Comparison of ENCODE assay signal across 8 cellular contexts in genomic region chr5:64767959-64768357, GRCh38. TPM values are rescaled to one million over a fixed set of nuclear protein-coding genes. Genes with fewer than 3 reads are reported as not detected.
A peak's percentile ranks its signal among the peaks of the same experiment; 100 is the strongest.
DNase-seq lines count a peak whose midpoint lies in the region; ATAC-seq and TF ChIP-seq lines count a peak whose summit lies in the region.

No MANE protein-coding gene starts in this region.

- peak overlapping the region; percentile 99 for H3K27ac Mint-ChIP-seq in glutamatergic neuron (ENCODE audit: unreplicated experiment)

- DNase-seq in HL-60 (ENCODE audit: low read depth in 1 of 2, low spot score in 1 of 2) (no peak), glutamatergic neuron (no peak), prostate gland (ENCODE audit: low spot score) (peak; percentile 10), GF-D8 (lab: John Stamatoyannopoulos, UW) (no peak), hepatic stellate cell (ENCODE audit: low spot score) (no peak)
- peak; percentile 14 for DNase-seq in activated CD8-positive, alpha-beta memory T cell treated with anti-CD3 and anti-CD28 coated beads, Interleukin-2, amount 50 U/mL, for 4 hours

- peaks cover 27 to 39% (median 35%) of the 10 kb centered on the region in 11 experiments for H3K36me3 ChIP-seq in BLaER1 treated with 17β-estradiol and CSF1 and Interleukin-3, amounts not matched to agents 10 nM and 100 nM
- H3K36me3 ChIP-seq in prostate gland, result no peaks in the 10 kb centered on the region

- intact Hi-C loops in prostate gland (cut with DNase I), result loop anchor here (10.0 kb wide), 1 partner anchor 263 kb away; the partner anchor contains the start of gene RGS7BP

- peaks cover 5% of the 10 kb centered on the region for H3K9me3 Mint-ChIP-seq in glutamatergic neuron (ENCODE audit: unreplicated experiment)

- H3K27ac ChIP-seq in BLaER1 treated with 17β-estradiol and CSF1 and Interleukin-3, amounts not matched to agents 10 nM and 100 nM, result peak overlapping the region; percentile 91 to 97 (median 96)
- H3K27ac ChIP-seq in HL-60 (replicated peaks), result peak overlapping the region; percentile 97
- peak overlapping the region; percentile 82 to 89 for H3K27ac ChIP-seq in prostate gland

- no peak for TF ChIP-seq POLR2A in prostate gland (IDR thresholded peaks at IDR 0.05)

- H3K4me1 Mint-ChIP-seq in glutamatergic neuron (ENCODE audit: low read depth, unreplicated experiment), result peaks cover 14% of the 10 kb centered on the region

- H3K27me3 Mint-ChIP-seq in glutamatergic neuron (ENCODE audit: unreplicated experiment), result no peaks in the 10 kb centered on the region

- 2% methylated on average over 10 of the region's 10 CpGs for WGBS in prostate gland

- TF ChIP-seq CTCF in HL-60 (IDR thresholded peaks at IDR 0.05; ENCODE audit: insufficient read depth, low read length) (no peak), glutamatergic neuron (IDR thresholded peaks at IDR 0.05; ENCODE audit: partially characterized antibody, unreplicated experiment) (no peak), prostate gland (IDR thresholded peaks at IDR 0.05) (no peak)

- H3K4me3 Mint-ChIP-seq in glutamatergic neuron (ENCODE audit: unreplicated experiment), result peak overlapping the region; percentile 99

- H4K20me1 ChIP-seq in BLaER1 treated with 17β-estradiol and CSF1 and Interleukin-3, amounts not matched to agents 10 nM and 100 nM, result peaks cover 21 to 49% (median 38%) of the 10 kb centered on the region in 11 experiments; a peak in 19 of 22 replicates

- H3K4me1 ChIP-seq in BLaER1 treated with 17β-estradiol and CSF1 and Interleukin-3, amounts not matched to agents 10 nM and 100 nM, result peaks cover 32 to 52% (median 42%) of the 10 kb centered on the region in 10 experiments
- peaks cover 11% of the 10 kb centered on the region for H3K4me1 ChIP-seq in prostate gland (replicated peaks)

- peak overlapping the region; percentile 73 to 97 (median 89) for H3K4me2 ChIP-seq in BLaER1 treated with 17β-estradiol and CSF1 and Interleukin-3, amounts not matched to agents 10 nM and 100 nM

- peak overlapping the region; percentile 76 to 99 (median 92) for H3K4me3 ChIP-seq in BLaER1 treated with 17β-estradiol and CSF1 and Interleukin-3, amounts not matched to agents 10 nM and 100 nM
- H3K4me3 ChIP-seq in HL-60 (replicated peaks; ENCODE audit: insufficient read depth, low read length) (peak overlapping the region; percentile 65), prostate gland (peak overlapping the region; percentile 70 to 83)

- no peaks in the 10 kb centered on the region for H3K36me3 Mint-ChIP-seq in glutamatergic neuron (ENCODE audit: unreplicated experiment)

- peak; percentile 12 for ATAC-seq in GM19438 (IDR thresholded peaks at IDR 0.05; ENCODE audit: low read depth, unreplicated experiment)

- H3K27me3 ChIP-seq in BLaER1 treated with 17β-estradiol and CSF1 and Interleukin-3, amounts not matched to agents 10 nM and 100 nM, result no peaks in the 10 kb centered on the region
- H3K27me3 ChIP-seq in HL-60 (ENCODE audit: insufficient read depth, poor library complexity, severe bottlenecking) (no peaks in the 10 kb centered on the region), prostate gland (replicated peaks; ENCODE audit: insufficient read depth) (no peaks in the 10 kb centered on the region)

- H3K9ac ChIP-seq in BLaER1 treated with 17β-estradiol and CSF1 and Interleukin-3, amounts not matched to agents 10 nM and 100 nM, result peak overlapping the region; percentile 88 to 96 (median 93)

- no peaks in the 10 kb centered on the region for H3K9me3 ChIP-seq in BLaER1 treated with 17β-estradiol and CSF1 and Interleukin-3, amounts not matched to agents 10 nM and 100 nM (replicated peaks in 1 of 11)
- H3K9me3 ChIP-seq in prostate gland, result no peaks in the 10 kb centered on the region

RNA-seq across cellular contexts. Expression of gene SREK1IP1, which starts 0.5 kb away (rescaled TPM):
- total RNA-seq in glutamatergic neuron (ENCODE audit: unreplicated experiment) (18.2 TPM), prostate gland (10 to 100 TPM; 16.0 to 19.5 TPM)

RNA-seq across cellular contexts. Expression of gene CWC27, which starts 0.8 kb away (rescaled TPM):
- total RNA-seq in glutamatergic neuron (ENCODE audit: unreplicated experiment), result 23.3 TPM
- 10 to 100 TPM in 1 of 2 donors, 1 to 10 TPM in 1; 8.5 to 12.5 TPM for total RNA-seq in prostate gland

Comparison
In these comparisons a context has a peak if more than half of its experiments do, and no peak if none do; other contexts are left out.
1. DNase-seq: peak in activated CD8-positive, alpha-beta memory T cell treated with anti-CD3 and anti-CD28 coated beads, Interleukin-2, amount 50 U/mL, for 4 hours (single experiment) and prostate gland (single experiment); none in HL-60 (0 of 2), glutamatergic neuron (single experiment), GF-D8 (single experiment) and hepatic stellate cell (single experiment).
2. Peak in every context shown above with its lines, with median percentiles within 50 percentile points of each other: H3K27ac ChIP-seq and H3K4me3 ChIP-seq.